ENCODE assay signal across 8 cellular contexts in genomic region chr17:16419074-16419928, GRCh38. TPM values are rescaled to one million over a fixed set of nuclear protein-coding genes. Genes with fewer than 3 reads are reported as not detected.
A peak's percentile ranks its signal among the peaks of the same experiment; 100 is the strongest.
DNase-seq lines count a peak whose midpoint lies in the region; ATAC-seq and TF ChIP-seq lines count a peak whose summit lies in the region.

No MANE protein-coding gene starts in this region.

- intact Hi-C loops in adrenal gland (cut with DNase I) = no loop called here
- intact Hi-C loops in stomach (cut with DNase I; ENCODE audit: low total_unique reads) = no loop called here

- no peak overlapping the region for H3K4me3 ChIP-seq in Peyer's patch
- no peak overlapping the region for H3K4me3 ChIP-seq in adrenal gland
- no peak overlapping the region for H3K4me3 ChIP-seq in liver (ENCODE audit: low read depth in 1 of 3, low read length in 3 of 3)
- H3K4me3 ChIP-seq in stomach = no peak overlapping the region

- H3K4me1 ChIP-seq in Peyer's patch (peaks cover 0 to 41% (median 12%) of the 10 kb centered on the region in 4 donors), adrenal gland (replicated peaks in 1 of 2) (peaks cover 15 to 24% of the 10 kb centered on the region in 2 donors), liver (ENCODE audit: control insufficient read depth in 4 of 4, insufficient read depth in 4 of 4, low read length in 3 of 4) (no peaks in the 10 kb centered on the region), stomach (peaks cover 18 to 57% (median 51%) of the 10 kb centered on the region in 4 donors)

- ATAC-seq in HG02610 (IDR thresholded peaks at IDR 0.05; ENCODE audit: unreplicated experiment) = peak; percentile 37

- TF ChIP-seq POLR2A in Peyer's patch (IDR thresholded peaks at IDR 0.05) = no peak
- peak in 1 of 2 donors; percentile 49 for TF ChIP-seq POLR2A in adrenal gland (IDR thresholded peaks at IDR 0.05)
- TF ChIP-seq POLR2A in stomach (IDR thresholded peaks at IDR 0.05) = no peak

- H3K9me3 ChIP-seq in Peyer's patch = no peaks in the 10 kb centered on the region
- no peaks in the 10 kb centered on the region for H3K9me3 ChIP-seq in adrenal gland (replicated peaks in 1 of 3)
- H3K9me3 ChIP-seq in liver (ENCODE audit: control insufficient read depth in 4 of 4, low read length in 3 of 4) = no peaks in the 10 kb centered on the region
- no peaks in the 10 kb centered on the region for H3K9me3 ChIP-seq in stomach

- DNase-seq in GM03348 (ENCODE audit: low spot score) (peak; percentile 83), Peyer's patch (no peak), adrenal gland (peak; percentile 62 to 85 (median 81)), stomach (no peak), putamen (ENCODE audit: low spot score) (no peak), cortex of kidney (lab: John Stamatoyannopoulos, UW) (no peak)

- TF ChIP-seq CTCF in Peyer's patch (IDR thresholded peaks at IDR 0.05) (no peak), adrenal gland (IDR thresholded peaks at IDR 0.05) (peak in 1 of 6 experiments; percentile 13), liver (IDR thresholded peaks at IDR 0.05; ENCODE audit: low read depth, low read length, missing input control) (no peak), stomach (IDR thresholded peaks at IDR 0.05) (no peak)

- H3K27ac ChIP-seq in Peyer's patch = peak overlapping the region; percentile 43 to 79 (median 74)
- peak overlapping the region; percentile 62 to 88 (median 78) for H3K27ac ChIP-seq in adrenal gland
- peak overlapping the region; percentile 1 to 36 for H3K27ac ChIP-seq in liver (ENCODE audit: low read depth in 1 of 2, low read length in 2 of 2)
- H3K27ac ChIP-seq in stomach = peak overlapping the region; percentile 47 to 93 (median 83)

- no peak for TF ChIP-seq EP300 in stomach (IDR thresholded peaks at IDR 0.05)

- H3K36me3 ChIP-seq in Peyer's patch = peaks cover 0 to 11% (median 0%) of the 10 kb centered on the region in 3 donors
- H3K36me3 ChIP-seq in adrenal gland (replicated peaks in 1 of 2) = peaks cover 0 to 26% of the 10 kb centered on the region in 2 donors
- peaks cover 0 to 3% (median 0%) of the 10 kb centered on the region in 4 donors for H3K36me3 ChIP-seq in liver (ENCODE audit: control insufficient read depth in 4 of 4, insufficient read depth in 3 of 4, low read depth in 1 of 4, low read length in 3 of 4)
- peaks cover 9 to 35% (median 26%) of the 10 kb centered on the region in 4 donors for H3K36me3 ChIP-seq in stomach

- no peak for TF ChIP-seq RAD21 in liver (IDR thresholded peaks at IDR 0.05)

- WGBS in adrenal gland, 4 donors = 49 to 60% (median 56%) methylated on average over 8 of the region's 8 CpGs
- WGBS in liver = 76% methylated on average over 8 of the region's 8 CpGs
- WGBS in stomach, 5 donors = 44 to 62% (median 60%) methylated on average over 8 of the region's 8 CpGs

- no peak overlapping the region for H3K9ac ChIP-seq in liver (ENCODE audit: low read depth in 1 of 2, low read length in 2 of 2)

- no peaks in the 10 kb centered on the region for H3K27me3 ChIP-seq in Peyer's patch
- no peaks in the 10 kb centered on the region for H3K27me3 ChIP-seq in adrenal gland
- no peaks in the 10 kb centered on the region for H3K27me3 ChIP-seq in liver (ENCODE audit: control insufficient read depth in 4 of 4, insufficient read depth in 4 of 4, low read length in 3 of 4)
- no peaks in the 10 kb centered on the region for H3K27me3 ChIP-seq in stomach

TF ChIP-seq in liver, 16 proteins besides CTCF, POLR2A, EP300 and RAD21:
- TF ChIP-seq FOXA2 (IDR thresholded peaks at IDR 0.05) (no peak), TAF1 (conservative IDR thresholded peaks at IDR 0.05) (no peak), HNF4A (conservative IDR thresholded peaks at IDR 0.05) (no peak), REST (IDR thresholded peaks at IDR 0.05) (no peak), JUND (IDR thresholded peaks at IDR 0.05) (no peak), FOXA1 (IDR thresholded peaks at IDR 0.05) (no peak), HNF4G (IDR thresholded peaks at IDR 0.05) (no peak), YY1 (IDR thresholded peaks at IDR 0.05) (no peak), SP1 (IDR thresholded peaks at IDR 0.05) (no peak)
- TF ChIP-seq, protein P1, sequence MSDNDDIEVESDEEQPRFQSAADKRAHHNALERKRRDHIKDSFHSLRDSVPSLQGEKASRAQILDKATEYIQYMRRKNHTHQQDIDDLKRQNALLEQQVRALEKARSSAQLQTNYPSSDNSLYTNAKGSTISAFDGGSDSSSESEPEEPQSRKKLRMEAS (IDR thresholded peaks at IDR 0.05) = no peak
- TF ChIP-seq, protein P2, sequence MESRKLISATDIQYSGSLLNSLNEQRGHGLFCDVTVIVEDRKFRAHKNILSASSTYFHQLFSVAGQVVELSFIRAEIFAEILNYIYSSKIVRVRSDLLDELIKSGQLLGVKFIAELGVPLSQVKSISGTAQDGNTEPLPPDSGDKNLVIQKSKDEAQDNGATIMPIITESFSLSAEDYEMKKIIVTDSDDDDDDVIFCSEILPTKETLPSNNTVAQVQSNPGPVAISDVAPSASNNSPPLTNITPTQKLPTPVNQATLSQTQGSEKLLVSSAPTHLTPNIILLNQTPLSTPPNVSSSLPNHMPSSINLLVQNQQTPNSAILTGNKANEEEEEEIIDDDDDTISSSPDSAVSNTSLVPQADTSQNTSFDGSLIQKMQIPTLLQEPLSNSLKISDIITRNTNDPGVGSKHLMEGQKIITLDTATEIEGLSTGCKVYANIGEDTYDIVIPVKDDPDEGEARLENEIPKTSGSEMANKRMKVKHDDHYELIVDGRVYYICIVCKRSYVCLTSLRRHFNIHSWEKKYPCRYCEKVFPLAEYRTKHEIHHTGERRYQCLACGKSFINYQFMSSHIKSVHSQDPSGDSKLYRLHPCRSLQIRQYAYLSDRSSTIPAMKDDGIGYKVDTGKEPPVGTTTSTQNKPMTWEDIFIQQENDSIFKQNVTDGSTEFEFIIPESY (IDR thresholded peaks at IDR 0.05) = no peak
- TF ChIP-seq, protein P3, sequence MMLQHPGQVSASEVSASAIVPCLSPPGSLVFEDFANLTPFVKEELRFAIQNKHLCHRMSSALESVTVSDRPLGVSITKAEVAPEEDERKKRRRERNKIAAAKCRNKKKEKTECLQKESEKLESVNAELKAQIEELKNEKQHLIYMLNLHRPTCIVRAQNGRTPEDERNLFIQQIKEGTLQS (IDR thresholded peaks at IDR 0.05) = no peak

RNA-seq across cellular contexts. Expression of gene TRPV2, which starts 3.9 kb away (rescaled TPM):
- total RNA-seq in Peyer's patch (10 to 100 TPM in 2 of 4 donors, 1 to 10 TPM in 2; 3.9 to 19.0 (median 7.7) TPM), adrenal gland (100 to 1,000 TPM in 1 of 8 donors, 10 to 100 TPM in 7; 34.1 to 110 (median 47.3) TPM), liver (1 to 10 TPM; 5.6 to 9.3 TPM), stomach (10 to 100 TPM in 1 of 5 donors, 1 to 10 TPM in 3, under 1 TPM in 1; 0.58 to 24.8 (median 4.5) TPM)
- polyA plus RNA-seq in adrenal gland (10 to 100 TPM; 23.3 to 67.3 (median 61.7) TPM), liver (1 to 10 TPM; 2.9 to 3.5 TPM), stomach (1 to 10 TPM; 5.3 to 8.8 (median 6.4) TPM)

RNA-seq across cellular contexts. Expression of gene UBB, which starts 38.4 kb away (rescaled TPM):
- total RNA-seq in Peyer's patch (100 to 1,000 TPM; 574 to 927 (median 633) TPM), adrenal gland (1,000 to 10,000 TPM; 1,297 to 2,928 (median 2,139) TPM), liver (1,000 to 10,000 TPM; 1,190 to 3,673 TPM), stomach (100 to 1,000 TPM; 621 to 929 (median 784) TPM)
- polyA plus RNA-seq in adrenal gland (1,000 to 10,000 TPM in 2 of 3 donors, 100 to 1,000 TPM in 1; 588 to 2,867 (median 1,416) TPM), liver (1,000 to 10,000 TPM; 1,427 to 1,518 TPM), stomach (1,000 to 10,000 TPM in 2 of 3 donors, 100 to 1,000 TPM in 1; 969 to 2,679 (median 1,248) TPM)

Comparison
In these comparisons a context has a peak if more than half of its experiments do, and no peak if none do; other contexts are left out.
1. DNase-seq: peak in GM03348 (single experiment) and adrenal gland (7 of 7); none in Peyer's patch (0 of 3), stomach (single experiment), putamen (single experiment) and cortex of kidney (single experiment).
2. H3K27ac ChIP-seq: peak in every context shown above with its lines; median percentile 83 in stomach; 78 in adrenal gland; 74 in Peyer's patch; 18 in liver.